Comparison of ENCODE assay signal across 1 cellular context in the genomic region with DNA sequence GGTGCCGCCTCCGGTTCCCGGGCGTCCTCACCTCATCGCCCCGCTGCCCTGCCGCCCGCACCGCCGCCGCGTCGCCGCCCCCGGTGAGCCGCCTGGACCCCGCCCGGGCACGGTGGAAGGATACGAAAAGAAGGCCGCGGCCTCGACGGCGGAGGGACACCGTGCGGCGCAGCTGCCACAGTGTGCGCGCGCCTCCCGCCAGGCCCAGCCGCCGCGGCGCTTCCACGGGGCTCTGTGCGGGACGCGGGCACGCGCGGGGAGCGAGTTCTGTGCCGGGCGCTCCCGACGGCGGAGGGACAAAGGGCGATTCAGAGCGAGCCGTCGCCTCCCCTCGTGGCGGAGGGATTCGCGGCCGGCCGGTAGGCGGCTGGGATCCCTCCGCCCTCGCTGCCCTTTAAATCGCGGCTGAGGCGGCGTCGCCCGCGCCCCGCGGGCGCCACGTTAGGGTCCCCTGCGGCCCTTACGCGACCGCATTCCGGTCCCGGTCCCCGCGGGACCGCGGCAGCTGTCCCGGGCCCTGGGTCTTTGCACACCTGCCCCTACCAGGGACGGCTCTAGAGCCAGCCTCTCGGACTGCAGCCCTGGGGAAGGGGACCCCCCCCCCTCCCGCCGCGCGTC.
TF ChIP-seq lines count a peak whose summit lies in the region.

No MANE protein-coding gene starts in this region.

TF ChIP-seq in GM23338, 12 proteins besides CTCF, POLR2A, EP300 and RAD21 (continued from another document):
- TF ChIP-seq, protein P1, sequence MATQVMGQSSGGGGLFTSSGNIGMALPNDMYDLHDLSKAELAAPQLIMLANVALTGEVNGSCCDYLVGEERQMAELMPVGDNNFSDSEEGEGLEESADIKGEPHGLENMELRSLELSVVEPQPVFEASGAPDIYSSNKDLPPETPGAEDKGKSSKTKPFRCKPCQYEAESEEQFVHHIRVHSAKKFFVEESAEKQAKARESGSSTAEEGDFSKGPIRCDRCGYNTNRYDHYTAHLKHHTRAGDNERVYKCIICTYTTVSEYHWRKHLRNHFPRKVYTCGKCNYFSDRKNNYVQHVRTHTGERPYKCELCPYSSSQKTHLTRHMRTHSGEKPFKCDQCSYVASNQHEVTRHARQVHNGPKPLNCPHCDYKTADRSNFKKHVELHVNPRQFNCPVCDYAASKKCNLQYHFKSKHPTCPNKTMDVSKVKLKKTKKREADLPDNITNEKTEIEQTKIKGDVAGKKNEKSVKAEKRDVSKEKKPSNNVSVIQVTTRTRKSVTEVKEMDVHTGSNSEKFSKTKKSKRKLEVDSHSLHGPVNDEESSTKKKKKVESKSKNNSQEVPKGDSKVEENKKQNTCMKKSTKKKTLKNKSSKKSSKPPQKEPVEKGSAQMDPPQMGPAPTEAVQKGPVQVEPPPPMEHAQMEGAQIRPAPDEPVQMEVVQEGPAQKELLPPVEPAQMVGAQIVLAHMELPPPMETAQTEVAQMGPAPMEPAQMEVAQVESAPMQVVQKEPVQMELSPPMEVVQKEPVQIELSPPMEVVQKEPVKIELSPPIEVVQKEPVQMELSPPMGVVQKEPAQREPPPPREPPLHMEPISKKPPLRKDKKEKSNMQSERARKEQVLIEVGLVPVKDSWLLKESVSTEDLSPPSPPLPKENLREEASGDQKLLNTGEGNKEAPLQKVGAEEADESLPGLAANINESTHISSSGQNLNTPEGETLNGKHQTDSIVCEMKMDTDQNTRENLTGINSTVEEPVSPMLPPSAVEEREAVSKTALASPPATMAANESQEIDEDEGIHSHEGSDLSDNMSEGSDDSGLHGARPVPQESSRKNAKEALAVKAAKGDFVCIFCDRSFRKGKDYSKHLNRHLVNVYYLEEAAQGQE (IDR thresholded peaks at IDR 0.05; ENCODE audit: unreplicated experiment), result no peak
- TF ChIP-seq POLR2AphosphoS5 (IDR thresholded peaks at IDR 0.05; ENCODE audit: low read depth), result peak; percentile 75
- TF ChIP-seq ZNF114 (CRISPR knock-in tag; IDR thresholded peaks at IDR 0.05), result peak; percentile 55; the same call in 1 of the 2 replicates
- TF ChIP-seq EZH2 (IDR thresholded peaks at IDR 0.05; ENCODE audit: low read depth, unreplicated experiment), result no peak
TF ChIP-seq in GM23338: peak in this region for 3.
